1 cellular context compared by ENCODE assay signal in the genomic region with DNA sequence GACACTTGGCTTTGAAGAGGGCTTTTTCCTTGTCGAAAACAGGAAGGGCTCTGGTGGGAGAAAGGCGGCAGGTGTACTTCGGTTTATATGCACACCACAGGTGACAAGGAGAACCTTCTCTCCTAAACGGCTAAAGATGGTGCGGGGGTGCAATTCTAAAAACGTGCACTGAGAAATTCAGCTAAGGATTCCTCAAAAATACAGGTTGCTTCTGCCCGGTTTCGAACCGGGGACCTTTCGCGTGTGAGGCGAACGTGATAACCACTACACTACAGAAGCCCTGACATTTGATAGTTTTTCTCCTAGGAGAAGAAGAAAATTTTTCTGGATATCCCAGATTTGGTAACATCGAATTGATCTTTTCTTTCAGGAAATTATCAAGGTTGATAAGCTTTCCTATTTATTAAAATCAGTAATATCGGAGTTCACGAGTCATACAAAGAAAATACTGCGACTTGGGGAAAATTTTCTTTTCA.
TF ChIP-seq lines count a peak whose summit lies in the region.

No MANE protein-coding gene starts in this region.

TF ChIP-seq in GM12878, 131 proteins besides CTCF, POLR2A, EP300 and RAD21 (continued from another document):
- TF ChIP-seq, protein P1, sequence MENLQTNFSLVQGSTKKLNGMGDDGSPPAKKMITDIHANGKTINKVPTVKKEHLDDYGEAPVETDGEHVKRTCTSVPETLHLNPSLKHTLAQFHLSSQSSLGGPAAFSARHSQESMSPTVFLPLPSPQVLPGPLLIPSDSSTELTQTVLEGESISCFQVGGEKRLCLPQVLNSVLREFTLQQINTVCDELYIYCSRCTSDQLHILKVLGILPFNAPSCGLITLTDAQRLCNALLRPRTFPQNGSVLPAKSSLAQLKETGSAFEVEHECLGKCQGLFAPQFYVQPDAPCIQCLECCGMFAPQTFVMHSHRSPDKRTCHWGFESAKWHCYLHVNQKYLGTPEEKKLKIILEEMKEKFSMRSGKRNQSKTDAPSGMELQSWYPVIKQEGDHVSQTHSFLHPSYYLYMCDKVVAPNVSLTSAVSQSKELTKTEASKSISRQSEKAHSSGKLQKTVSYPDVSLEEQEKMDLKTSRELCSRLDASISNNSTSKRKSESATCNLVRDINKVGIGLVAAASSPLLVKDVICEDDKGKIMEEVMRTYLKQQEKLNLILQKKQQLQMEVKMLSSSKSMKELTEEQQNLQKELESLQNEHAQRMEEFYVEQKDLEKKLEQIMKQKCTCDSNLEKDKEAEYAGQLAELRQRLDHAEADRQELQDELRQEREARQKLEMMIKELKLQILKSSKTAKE (IDR thresholded peaks at IDR 0.05; ENCODE audit: low read depth, poor library complexity, severe bottlenecking), result peak; percentile 16
- TF ChIP-seq KDM1A (IDR thresholded peaks at IDR 0.05; ENCODE audit: borderline replicate concordance), result no peak
- TF ChIP-seq BHLHE40 (IDR thresholded peaks at IDR 0.05; ENCODE audit: borderline replicate concordance in 1 of 2, low read depth in 2 of 2, low read length in 1 of 2), result peak; percentile 9 to 11; a peak in 1 of 4 replicates
- no peak for TF ChIP-seq NFXL1 (IDR thresholded peaks at IDR 0.05; ENCODE audit: borderline replicate concordance)
- TF ChIP-seq JUNB (IDR thresholded peaks at IDR 0.05), result peak; percentile 47
- TF ChIP-seq RUNX3 (IDR thresholded peaks at IDR 0.05; ENCODE audit: low read length), result peak; percentile 35; the same call in 1 of the 2 replicates
- TF ChIP-seq SREBF2 (IDR thresholded peaks at IDR 0.05; ENCODE audit: low read length), result peak; percentile 76
- TF ChIP-seq IRF4 (IDR thresholded peaks at IDR 0.05; ENCODE audit: low read depth, low read length), result no peak
- 0 out of 2 replicates have a peak, but pooled peaks have one; percentile 44 for TF ChIP-seq CBX5 (IDR thresholded peaks at IDR 0.05; ENCODE audit: low read depth)
- TF ChIP-seq ZNF24 (IDR thresholded peaks at IDR 0.05), result peak; percentile 95
- TF ChIP-seq, protein P2, sequence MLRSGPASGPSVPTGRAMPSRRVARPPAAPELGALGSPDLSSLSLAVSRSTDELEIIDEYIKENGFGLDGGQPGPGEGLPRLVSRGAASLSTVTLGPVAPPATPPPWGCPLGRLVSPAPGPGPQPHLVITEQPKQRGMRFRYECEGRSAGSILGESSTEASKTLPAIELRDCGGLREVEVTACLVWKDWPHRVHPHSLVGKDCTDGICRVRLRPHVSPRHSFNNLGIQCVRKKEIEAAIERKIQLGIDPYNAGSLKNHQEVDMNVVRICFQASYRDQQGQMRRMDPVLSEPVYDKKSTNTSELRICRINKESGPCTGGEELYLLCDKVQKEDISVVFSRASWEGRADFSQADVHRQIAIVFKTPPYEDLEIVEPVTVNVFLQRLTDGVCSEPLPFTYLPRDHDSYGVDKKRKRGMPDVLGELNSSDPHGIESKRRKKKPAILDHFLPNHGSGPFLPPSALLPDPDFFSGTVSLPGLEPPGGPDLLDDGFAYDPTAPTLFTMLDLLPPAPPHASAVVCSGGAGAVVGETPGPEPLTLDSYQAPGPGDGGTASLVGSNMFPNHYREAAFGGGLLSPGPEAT (IDR thresholded peaks at IDR 0.05; ENCODE audit: low read depth), result 0 out of 2 replicates have a peak, but pooled peaks have one; percentile 27
- no peak for TF ChIP-seq IKZF1 (conservative IDR thresholded peaks at IDR 0.05)
- 0 out of 2 replicates have a peak, but pooled peaks have one; percentile 19 for TF ChIP-seq GABPA (IDR thresholded peaks at IDR 0.05; ENCODE audit: low read depth)
- no peak for TF ChIP-seq BRCA1 (IDR thresholded peaks at IDR 0.05; ENCODE audit: low read depth, low read length)
